12 cellular contexts compared by ENCODE assay signal in genomic region chr7:80439894-80440811, GRCh38.
DNase-seq lines count a peak whose midpoint lies in the region; ATAC-seq and TF ChIP-seq lines count a peak whose summit lies in the region.
"Had no signal": no experiment of that assay in that cellular context is flagged by ENCODE, and none has a peak within 500 bp of the region (broad histone marks: within the 10 kb centered on the region; RNA-seq: fewer than 3 reads in every experiment).

No MANE protein-coding gene starts in this region.

- no peaks in the 10 kb centered on the region for H3K36me3 ChIP-seq in GM23338 (ENCODE audit: insufficient read depth)
- no peaks in the 10 kb centered on the region for H3K36me3 ChIP-seq in CD8-positive, alpha-beta T cell (ENCODE audit: insufficient read depth, low read length)
- H3K36me3 ChIP-seq: uterus had no signal

- no peak for ATAC-seq in GM23338
- ATAC-seq in GM18502 (IDR thresholded peaks at IDR 0.05; ENCODE audit: poor library complexity, unreplicated experiment) = no peak
- no peak for ATAC-seq in CD8-positive, alpha-beta T cell

- CTCF ChIA-PET in RWPE1 (lab: Yijun Ruan, JAX) = no interaction called here
- CTCF ChIA-PET in CD8-positive, alpha-beta T cell (lab: Charles Lee) = no interaction called here

- intact Hi-C loops in CD8-positive, alpha-beta T cell (cut with DNase I, micrococcal nuclease) = no loop called here

- no peaks in the 10 kb centered on the region for H3F3A ChIP-seq in GM23338 (replicated peaks; ENCODE audit: low read depth)

- DNase-seq in GM23338 (ENCODE audit: low spot score) (no peak), RWPE1 (ENCODE audit: low spot score) (peak; percentile 20), fibroblast of the aortic adventitia (ENCODE audit: low read depth) (peak; percentile 83), skeletal muscle cell (ENCODE audit: low read depth) (peak; percentile 84)
- no peak for DNase-seq in activated CD4-positive, alpha-beta T cell treated with anti-CD3 and anti-CD28 coated beads for 48 hours
- no peak for DNase-seq in activated CD4-positive, alpha-beta T cell treated with anti-CD3 and anti-CD28 coated beads, Interleukin-2, amount 50 U/mL, for 48 hours
- DNase-seq in CD8-positive, alpha-beta T cell = no peak
- DNase-seq: activated CD4-positive, CD25-positive, alpha-beta regulatory T cell; activated naive CD4-positive, alpha-beta T cell treated with anti-CD3 and anti-CD28 coated beads, Interleukin-2, amount 10 ng/mL, durations not matched to agents 7 days and 5 days; NCI-H1417; uterus had no signal

- POLR2A ChIA-PET in RWPE1 (lab: Yijun Ruan, JAX; ENCODE audit: low non-redundant PET) = no interaction called here
- POLR2A ChIA-PET in CD8-positive, alpha-beta T cell (lab: Charles Lee) = no interaction called here

- H3K9me2 ChIP-seq in GM23338 (ENCODE audit: insufficient read depth) = 0 out of 2 replicates have a peak, but pooled peaks cover 3% of the 10 kb centered on the region

- H3K4me1 Mint-ChIP-seq in GM23338 = peaks cover 4% of the 10 kb centered on the region; the same call in 2 of the 3 replicates
- no peaks in the 10 kb centered on the region for H3K4me1 Mint-ChIP-seq in CD8-positive, alpha-beta T cell (ENCODE audit: low read depth)
- H3K4me1 Mint-ChIP-seq: activated naive CD4-positive, alpha-beta T cell treated with anti-CD3 and anti-CD28 coated beads, Interleukin-2, amount 10 ng/mL, durations not matched to agents 7 days and 5 days had no signal

- TF ChIP-seq CTCF in GM23338 (conservative IDR thresholded peaks at IDR 0.05; ENCODE audit: low read depth in 2 of 2) (no peak), RWPE1 (conservative IDR thresholded peaks at IDR 0.05; ENCODE audit: low read depth) (no peak), fibroblast of the aortic adventitia (IDR thresholded peaks at IDR 0.05; ENCODE audit: insufficient read depth, low read length) (no peak)
- TF ChIP-seq CTCF in CD8-positive, alpha-beta T cell (IDR thresholded peaks at IDR 0.05) = no peak

- H3K4me3 ChIP-seq in GM23338 (no peak overlapping the region), fibroblast of the aortic adventitia (ENCODE audit: low read depth, low read length) (no peak overlapping the region), skeletal muscle cell (ENCODE audit: low read depth, low read length) (no peak overlapping the region)
- H3K4me3 ChIP-seq in CD8-positive, alpha-beta T cell (ENCODE audit: low read depth, low read length) = no peak overlapping the region
- H3K4me3 ChIP-seq: uterus had no signal

- peak overlapping the region; percentile 28; the same call in 1 of the 2 replicates for H2AFZ ChIP-seq in GM23338

- H3K4me3 Mint-ChIP-seq in GM23338 = no peak overlapping the region
- no peak overlapping the region for H3K4me3 Mint-ChIP-seq in CD8-positive, alpha-beta T cell
- H3K4me3 Mint-ChIP-seq: activated naive CD4-positive, alpha-beta T cell treated with anti-CD3 and anti-CD28 coated beads, Interleukin-2, amount 10 ng/mL, durations not matched to agents 7 days and 5 days had no signal

- peaks cover 1% of the 10 kb centered on the region for H3K27me3 Mint-ChIP-seq in GM23338 (ENCODE audit: insufficient read depth, low read depth, poor library complexity)
- no peaks in the 10 kb centered on the region for H3K27me3 Mint-ChIP-seq in CD8-positive, alpha-beta T cell (ENCODE audit: low read depth)
- H3K27me3 Mint-ChIP-seq: activated naive CD4-positive, alpha-beta T cell treated with anti-CD3 and anti-CD28 coated beads, Interleukin-2, amount 10 ng/mL, durations not matched to agents 7 days and 5 days had no signal

- no peaks in the 10 kb centered on the region for H4K20me1 ChIP-seq in GM23338 (replicated peaks; ENCODE audit: insufficient read depth)

- no peaks in the 10 kb centered on the region for H3K9me3 ChIP-seq in CD8-positive, alpha-beta T cell (ENCODE audit: low read length)
- H3K9me3 ChIP-seq: uterus had no signal

- H3K9me3 Mint-ChIP-seq in GM23338 = no peaks in the 10 kb centered on the region; the same call in 2 of the 3 replicates
- H3K9me3 Mint-ChIP-seq in CD8-positive, alpha-beta T cell = no peaks in the 10 kb centered on the region
- H3K9me3 Mint-ChIP-seq: activated naive CD4-positive, alpha-beta T cell treated with anti-CD3 and anti-CD28 coated beads, Interleukin-2, amount 10 ng/mL, durations not matched to agents 7 days and 5 days had no signal

- H3K36me3 Mint-ChIP-seq in GM23338 (ENCODE audit: low read depth) = no peaks in the 10 kb centered on the region
- H3K36me3 Mint-ChIP-seq in CD8-positive, alpha-beta T cell = no peaks in the 10 kb centered on the region
- H3K36me3 Mint-ChIP-seq: activated naive CD4-positive, alpha-beta T cell treated with anti-CD3 and anti-CD28 coated beads, Interleukin-2, amount 10 ng/mL, durations not matched to agents 7 days and 5 days had no signal

- no peaks in the 10 kb centered on the region for H3K27me3 ChIP-seq in GM23338 (ENCODE audit: insufficient read depth)
- no peaks in the 10 kb centered on the region for H3K27me3 ChIP-seq in CD8-positive, alpha-beta T cell (ENCODE audit: insufficient read depth, low read length)
- H3K27me3 ChIP-seq: uterus had no signal

- H3K27ac ChIP-seq in GM23338 (ENCODE audit: low read depth) (no peak overlapping the region), RWPE1 (no peak overlapping the region)
- no peak overlapping the region for H3K27ac ChIP-seq in CD8-positive, alpha-beta T cell (ENCODE audit: low read depth, low read length)
- H3K27ac ChIP-seq: uterus had no signal

- no peak overlapping the region for H3K27ac Mint-ChIP-seq in GM23338
- H3K27ac Mint-ChIP-seq in CD8-positive, alpha-beta T cell = no peak overlapping the region
- H3K27ac Mint-ChIP-seq: activated naive CD4-positive, alpha-beta T cell treated with anti-CD3 and anti-CD28 coated beads, Interleukin-2, amount 10 ng/mL, durations not matched to agents 7 days and 5 days had no signal

- H3K4me1 ChIP-seq in GM23338 (ENCODE audit: insufficient read depth) = peaks cover 6% of the 10 kb centered on the region; the same call in 1 of the 2 replicates
- H3K4me1 ChIP-seq in CD8-positive, alpha-beta T cell (ENCODE audit: insufficient read depth, low read length) = no peaks in the 10 kb centered on the region
- H3K4me1 ChIP-seq: uterus had no signal

- no peak overlapping the region for H3K4me2 ChIP-seq in GM23338

- no peaks in the 10 kb centered on the region for H3K79me2 ChIP-seq in GM23338 (replicated peaks; ENCODE audit: insufficient read depth)

TF ChIP-seq in GM23338, 12 proteins besides CTCF, POLR2A, EP300 and RAD21 (continues in another document):
- TF ChIP-seq ETS1 (IDR thresholded peaks at IDR 0.05) = no peak
- no peak for TF ChIP-seq REST (IDR thresholded peaks at IDR 0.05; ENCODE audit: unreplicated experiment)
- no peak for TF ChIP-seq ZNF331 (CRISPR knock-in tag; IDR thresholded peaks at IDR 0.05; ENCODE audit: low read depth)
- TF ChIP-seq EZH2phosphoT487 (IDR thresholded peaks at IDR 0.05; ENCODE audit: unreplicated experiment) = no peak

Comparison
In these comparisons a context has a peak if more than half of its experiments do, and no peak if none do; other contexts are left out.
1. DNase-seq: peak in RWPE1 (single experiment), fibroblast of the aortic adventitia (single experiment) and skeletal muscle cell (single experiment); none in GM23338 (single experiment), activated CD4-positive, alpha-beta T cell treated with anti-CD3 and anti-CD28 coated beads for 48 hours (single experiment), activated CD4-positive, alpha-beta T cell treated with anti-CD3 and anti-CD28 coated beads, Interleukin-2, amount 50 U/mL, for 48 hours (0 of 2) and CD8-positive, alpha-beta T cell (0 of 7).